In genomic region chr14:88326352-88327103, GRCh38 we compare ENCODE assay signal across 11 cellular contexts. TPM values are rescaled to one million over a fixed set of nuclear protein-coding genes. Genes with fewer than 3 reads are reported as not detected.
DNase-seq lines count a peak whose midpoint lies in the region; ATAC-seq and TF ChIP-seq lines count a peak whose summit lies in the region.
"Had no signal": no experiment of that assay in that cellular context is flagged by ENCODE, and none has a peak within 500 bp of the region (broad histone marks: within the 10 kb centered on the region; RNA-seq: fewer than 3 reads in every experiment).

No MANE protein-coding gene starts in this region.

- H3K23ac ChIP-seq in H9 (ENCODE audit: insufficient read length, low read depth, low read length), result no peak overlapping the region

- H2BK120ac ChIP-seq in H9 (ENCODE audit: low read depth, low read length, poor library complexity, severe bottlenecking), result no peak overlapping the region

- no peak overlapping the region for H3K18ac ChIP-seq in H9 (ENCODE audit: insufficient read length, low read depth, low read length)

- ATAC-seq in GM18511 (IDR thresholded peaks at IDR 0.05; ENCODE audit: unreplicated experiment) (no peak), GM18867 (IDR thresholded peaks at IDR 0.05; ENCODE audit: unreplicated experiment) (no peak)
- ATAC-seq: naive thymus-derived CD4-positive, alpha-beta T cell had no signal

- no peak overlapping the region for H4K91ac ChIP-seq in H9 (ENCODE audit: insufficient read length, low read depth, low read length)

- H2AFZ ChIP-seq in ACC112 (ENCODE audit: low read length, unreplicated experiment) (no peak overlapping the region), H9 (ENCODE audit: low read length) (no peak overlapping the region)

- no CpG with 5 or more reads among the region's 37 CpGs for WGBS in H9 (ENCODE audit: extremely low coverage, insufficient read length, low lambda C conversion rate)

- no peak overlapping the region for H2AK5ac ChIP-seq in H9 (ENCODE audit: insufficient read length, low read length)

- H3K4me2 ChIP-seq in H9 (ENCODE audit: insufficient read depth, insufficient read length, low read length), result peak overlapping the region; percentile 53

- H3K79me1 ChIP-seq in H9 (ENCODE audit: insufficient read depth, low read depth, low read length, poor library complexity, severe bottlenecking), result no peaks in the 10 kb centered on the region

- H3K4me3 Mint-ChIP-seq in H9, result peak overlapping the region; percentile 61 to 88

- DNase-seq in H9 (peak; percentile 47), choroid plexus epithelial cell (ENCODE audit: low read depth) (peak; percentile 4), left kidney (ENCODE audit: low read depth, low spot score) (peak; percentile 51), T-helper 9 cell (no peak), NCI-H2196 treated with DMSO at 0.1 percent for 48 hours (lab: John Stamatoyannopoulos, UW; ENCODE audit: unreplicated experiment) (no peak)
- DNase-seq: activated CD4-positive, alpha-beta T cell treated with anti-CD3 and anti-CD28 coated beads for 48 hours; MG63; naive thymus-derived CD4-positive, alpha-beta T cell had no signal

- H2BK12ac ChIP-seq in H9 (ENCODE audit: insufficient read length, low read depth, low read length), result no peak overlapping the region

- H3K4me1 ChIP-seq in ACC112 (ENCODE audit: control insufficient read depth, insufficient read depth, low read length, unreplicated experiment) (no peaks in the 10 kb centered on the region), H9 (ENCODE audit: insufficient read depth, low read length) (no peaks in the 10 kb centered on the region; the same call in 1 of the 2 replicates)

- no peaks in the 10 kb centered on the region for H3K36me3 ChIP-seq in ACC112 (ENCODE audit: insufficient read depth, low read length)
- H3K36me3 ChIP-seq: MG63 had no signal

- no peak overlapping the region for H3K27ac Mint-ChIP-seq in H9
- H3K27ac Mint-ChIP-seq: naive thymus-derived CD4-positive, alpha-beta T cell had no signal

- peaks cover 91% of the 10 kb centered on the region for H3K27me3 ChIP-seq in ACC112 (ENCODE audit: insufficient read depth, low read length)
- H3K27me3 ChIP-seq in H9 (ENCODE audit: insufficient read depth, low read length), result peaks cover 52% of the 10 kb centered on the region

- no peak overlapping the region for H2BK15ac ChIP-seq in H9 (ENCODE audit: low read depth, low read length)

- H3K27ac ChIP-seq in ACC112 (ENCODE audit: low read depth, low read length) (no peak overlapping the region), H9 (ENCODE audit: insufficient read length, low read depth, low read length) (no peak overlapping the region)

- peaks cover 80% of the 10 kb centered on the region for H3K27me3 Mint-ChIP-seq in H9 (ENCODE audit: low read depth)

- H3K36me3 Mint-ChIP-seq in H9 (ENCODE audit: insufficient read depth in 1 of 3, low read depth in 3 of 3), result 0 out of 7 replicates have a peak, but pooled peaks cover 0 to 4% (median 0%) of the 10 kb centered on the region in 3 experiments
- H3K36me3 Mint-ChIP-seq: naive thymus-derived CD4-positive, alpha-beta T cell had no signal

- no peak overlapping the region for H2BK20ac ChIP-seq in H9 (ENCODE audit: low read depth, low read length, poor library complexity, severe bottlenecking)

- no peak overlapping the region for H3K4ac ChIP-seq in H9 (ENCODE audit: low read depth, low read length)

- H3K14ac ChIP-seq in H9 (ENCODE audit: insufficient read depth, low read length), result no peak overlapping the region; the same call in 1 of the 2 replicates

- peaks cover 16% of the 10 kb centered on the region for H3K23me2 ChIP-seq in H9 (ENCODE audit: insufficient read length, low read depth, low read length, poor library complexity, severe bottlenecking)

- H4K5ac ChIP-seq in H9 (ENCODE audit: insufficient read length, low read depth, low read length), result no peak overlapping the region

- no peak overlapping the region for H3T11ph ChIP-seq in H9 (ENCODE audit: low read length)

- TF ChIP-seq CTCF in H9 (conservative IDR thresholded peaks at IDR 0.05), result no peak
- no peak for TF ChIP-seq CTCF in choroid plexus epithelial cell (conservative IDR thresholded peaks at IDR 0.05; ENCODE audit: low read depth, low read length)

- no peak overlapping the region for H3K9ac ChIP-seq in H9 (ENCODE audit: extremely low read depth, insufficient read length, low read length)

- H4K20me1 ChIP-seq in H9 (ENCODE audit: control insufficient read depth, insufficient read depth, insufficient read length), result no peaks in the 10 kb centered on the region

- H3K9me3 Mint-ChIP-seq in H9, result peaks cover 10 to 11% of the 10 kb centered on the region in 2 experiments; a peak in 4 of 5 replicates

- no peaks in the 10 kb centered on the region for H3K79me2 ChIP-seq in ACC112 (ENCODE audit: control insufficient read depth, insufficient read depth, low read length, unreplicated experiment)
- no peaks in the 10 kb centered on the region for H3K79me2 ChIP-seq in H9 (ENCODE audit: insufficient read depth, low read length)

- no peaks in the 10 kb centered on the region for H3K9me3 ChIP-seq in H9 (ENCODE audit: control insufficient read depth, low read depth, low read length)
- H3K9me3 ChIP-seq: MG63 had no signal

- H3K4me3 ChIP-seq in ACC112 (ENCODE audit: low read depth, low read length) (peak overlapping the region; percentile 44; the same call in 1 of the 2 replicates), choroid plexus epithelial cell (ENCODE audit: low read depth, low read length) (no peak overlapping the region)
- H3K4me3 ChIP-seq: MG63 had no signal

- H3K4me1 Mint-ChIP-seq in H9, result peaks cover 10 to 15% of the 10 kb centered on the region in 2 experiments

- no peak overlapping the region for H3K56ac ChIP-seq in H9 (ENCODE audit: insufficient read length, low read depth, low read length)

- no peak overlapping the region for H4K8ac ChIP-seq in H9 (replicated peaks; ENCODE audit: insufficient read length, low read depth, low read length)

- H2BK5ac ChIP-seq in H9 (ENCODE audit: insufficient read length, low read length), result no peak overlapping the region

RNA-seq across cellular contexts. Expression of gene KCNK10, which starts 3.5 kb away (rescaled TPM):
- 0.29 and 0.33 TPM in 2 replicates for total RNA-seq in H9 (2021)

RNA-seq across cellular contexts. Expression of gene SPATA7, which starts 58.9 kb away (rescaled TPM):
- total RNA-seq in H9 (2021), result 5.3 and 6.0 TPM in 2 replicates

Comparison
In these comparisons a context has a peak if more than half of its experiments do, and no peak if none do; other contexts are left out.
1. DNase-seq: peak in H9 (single experiment), choroid plexus epithelial cell (single experiment) and left kidney (single experiment); none in T-helper 9 cell (single experiment) and NCI-H2196 treated with DMSO at 0.1 percent for 48 hours (single experiment).